Comparison of ENCODE assay signal across 22 cellular contexts in the genomic region with DNA sequence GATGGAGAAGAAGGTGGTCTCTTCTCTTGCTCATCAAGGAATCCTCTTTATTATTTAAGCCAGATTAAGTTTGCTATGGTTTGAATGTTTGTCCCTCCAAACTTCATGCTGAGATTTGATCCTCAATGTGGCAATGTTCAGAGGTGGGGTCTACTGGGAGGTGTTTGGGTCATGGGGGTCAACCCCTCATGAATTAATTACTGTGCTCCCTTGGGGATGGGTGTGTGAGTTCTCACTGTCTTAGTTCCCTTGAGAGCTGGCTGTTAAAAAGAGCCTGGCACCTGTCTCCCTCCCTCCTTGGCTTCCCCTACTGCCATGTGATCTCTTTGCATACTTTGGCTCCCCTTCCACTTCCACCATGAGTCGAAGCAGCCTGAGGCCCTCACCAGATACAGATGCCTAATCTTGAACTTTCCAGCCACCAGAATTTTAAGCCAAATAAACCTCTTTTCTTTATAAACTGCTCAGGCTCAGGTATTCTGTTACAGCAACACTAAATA. TPM values are rescaled to one million over a fixed set of nuclear protein-coding genes. Genes with fewer than 3 reads are reported as not detected.
"Had no signal": no experiment of that assay in that cellular context is flagged by ENCODE, and none has a peak within 500 bp of the region (broad histone marks: within the 10 kb centered on the region; RNA-seq: fewer than 3 reads in every experiment).

No MANE protein-coding gene starts in this region.

- H3K4me1 ChIP-seq: Peyer's patch, SJCRH30 had no signal

- H3K9me3 ChIP-seq: Peyer's patch had no signal

- ATAC-seq: Right ventricle myocardium inferior, SK-N-SH treated with all-trans-retinoic acid at 6 μM for 48 hours had no signal

- H3K27me3 ChIP-seq: Peyer's patch had no signal

- H3K36me3 ChIP-seq: Peyer's patch, SJCRH30 had no signal

- H3K9ac ChIP-seq: KMS-11 had no signal

- H3K27ac ChIP-seq: KMS-11, PC-9, Peyer's patch, SJCRH30 had no signal

- H3K4me3 ChIP-seq: PC-9, Peyer's patch, SJCRH30 had no signal

- H3K4me2 ChIP-seq: KMS-11, PC-9 had no signal

- H2AFZ ChIP-seq: PC-9 had no signal

- DNase-seq: IMR-90, Kasumi-1, MM.1S, NCI-H1092 treated with DMSO at 0.1 percent for 48 hours, NCI-H1436, NCI-H1694, NCI-H187 treated with DMSO at 0.1 percent for 48 hours, NCI-H2029 treated with DMSO at 0.1 percent for 48 hours, NCI-H2171 treated with DMSO at 0.1 percent for 48 hours, NCI-H2227 treated with DMSO at 0.1 percent for 48 hours, NCI-H524, NCI-H69, NCI-H774, OCI-M1, PC-9, Peyer's patch, SHP77 treated with DMSO at 0.1 percent for 48 hours, SJCRH30 had no signal

RNA-seq across cellular contexts. Expression of a gene that starts 36.0 kb away (rescaled TPM):
- total RNA-seq: HT-29, IMR-90 had no signal
- polyA plus RNA-seq: IMR-90 had no signal

RNA-seq across cellular contexts. Expression of a gene that starts 39.3 kb away (rescaled TPM):
- total RNA-seq: HT-29 had no signal
